ENCODE assay signal across 2 cellular contexts in genomic region chr10:125811251-125811650, GRCh38.
TF ChIP-seq lines count a peak whose summit lies in the region.

No MANE protein-coding gene starts in this region.

TF ChIP-seq in SK-N-SH treated with all-trans-retinoic acid at 6 μM for 48 hours, 23 proteins besides CTCF, POLR2A, EP300 and RAD21 (continued from another document):
- no peak for TF ChIP-seq TSHZ2 (CRISPR knock-in tag; IDR thresholded peaks at IDR 0.05)
- TF ChIP-seq BACH2 (CRISPR knock-in tag; IDR thresholded peaks at IDR 0.05; ENCODE audit: borderline replicate concordance): no peak
- no peak for TF ChIP-seq PPARA (CRISPR knock-in tag; IDR thresholded peaks at IDR 0.05; ENCODE audit: borderline replicate concordance)
- TF ChIP-seq ZFP30 (CRISPR knock-in tag; IDR thresholded peaks at IDR 0.05): no peak
- no peak for TF ChIP-seq TCF4 (CRISPR knock-in tag; IDR thresholded peaks at IDR 0.05; ENCODE audit: borderline replicate concordance)
- TF ChIP-seq POU6F1 (CRISPR knock-in tag; IDR thresholded peaks at IDR 0.05; ENCODE audit: borderline replicate concordance, low read depth): no peak
- TF ChIP-seq ZFP3 (CRISPR knock-in tag; IDR thresholded peaks at IDR 0.05): no peak
- TF ChIP-seq ZNF70 (CRISPR knock-in tag; IDR thresholded peaks at IDR 0.05): no peak
- no peak for TF ChIP-seq ZNF8 (CRISPR knock-in tag; IDR thresholded peaks at IDR 0.05)
- TF ChIP-seq PATZ1 (CRISPR knock-in tag; IDR thresholded peaks at IDR 0.05; ENCODE audit: borderline replicate concordance): no peak
- TF ChIP-seq ZNF565 (CRISPR knock-in tag; conservative IDR thresholded peaks at IDR 0.05; ENCODE audit: low read depth): no peak
- TF ChIP-seq ISL1 (CRISPR knock-in tag; IDR thresholded peaks at IDR 0.05): no peak
- TF ChIP-seq SNAI2 (CRISPR knock-in tag; IDR thresholded peaks at IDR 0.05): no peak

TF ChIP-seq in SK-N-SH, 30 proteins besides CTCF, POLR2A, EP300 and RAD21 (continued from another document):
- no peak for TF ChIP-seq JUND (IDR thresholded peaks at IDR 0.05)
- TF ChIP-seq POLR2AphosphoS5 (IDR thresholded peaks at IDR 0.05; ENCODE audit: low read depth, low read length): no peak
- TF ChIP-seq RFX5 (IDR thresholded peaks at IDR 0.05; ENCODE audit: low read length): no peak
TF ChIP-seq in SK-N-SH: peak in this region for 0.
